In the genomic region with DNA sequence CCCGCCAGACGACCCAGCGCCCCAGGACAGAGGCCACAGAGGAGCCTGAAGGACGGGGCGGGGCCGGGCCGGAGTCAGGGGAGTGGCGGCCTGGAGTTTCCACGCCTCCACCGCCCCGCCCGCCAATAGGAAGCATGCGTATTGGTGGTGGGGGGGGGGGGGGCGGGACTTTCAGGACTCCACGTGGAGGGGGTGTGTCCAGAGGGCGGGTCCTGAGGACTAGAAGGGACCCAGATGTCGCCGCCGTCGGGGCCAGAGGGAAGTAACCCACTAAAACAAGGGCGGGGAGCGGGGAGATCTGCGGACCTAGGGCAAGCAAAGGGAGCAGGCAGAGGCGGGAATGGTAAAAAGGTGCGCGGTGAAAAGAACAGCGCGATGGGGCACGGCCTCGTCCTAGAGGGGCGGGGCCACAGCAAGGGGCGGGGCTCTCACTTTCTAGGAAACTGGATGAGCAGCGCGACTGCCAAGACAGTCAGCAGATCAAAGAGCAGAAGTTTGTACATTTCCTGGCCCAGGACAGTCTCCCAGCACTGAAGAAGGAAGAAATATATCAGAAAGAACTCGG, we compare ENCODE assay signal across 9 cellular contexts. TPM values are rescaled to one million over a fixed set of nuclear protein-coding genes. Genes with fewer than 3 reads are reported as not detected.
DNase-seq lines count a peak whose midpoint lies in the region; ATAC-seq, FAIRE-seq and TF ChIP-seq lines count a peak whose summit lies in the region.
"Had no signal": no experiment of that assay in that cellular context is flagged by ENCODE, and none has a peak within 500 bp of the region (broad histone marks: within the 10 kb centered on the region; RNA-seq: fewer than 3 reads in every experiment).

No MANE protein-coding gene starts in this region.

- H3K4me1 Mint-ChIP-seq in naive B cell, result peaks cover 44 to 71% (median 60%) of the 10 kb centered on the region in 3 donors

- no peak for FAIRE-seq in GM12891 (lab: Jason Lieb, UNC)
- FAIRE-seq: islet of Langerhans had no signal

- no peaks in the 10 kb centered on the region for H3K27me3 ChIP-seq in esophagus (ENCODE audit: control insufficient read depth in 1 of 2, insufficient read depth in 2 of 2, low read length in 2 of 2)

- 1 to 3% methylated on average over 26 to 35 of the region's 35 CpGs for WGBS in esophagus, 2 donors

- H3K27ac ChIP-seq in esophagus (ENCODE audit: low read depth in 2 of 2, low read length in 1 of 2), result peak overlapping the region; percentile 12 to 58

- ATAC-seq in naive B cell (ENCODE audit: low read depth in 2 of 2) (peak; percentile 24), HG02870 (IDR thresholded peaks at IDR 0.05; ENCODE audit: unreplicated experiment) (no peak)

- H3K36me3 ChIP-seq in esophagus (ENCODE audit: control insufficient read depth in 2 of 2, insufficient read depth in 2 of 2, low read length in 1 of 2), result peaks cover 0 to 5% of the 10 kb centered on the region in 2 donors

- peak overlapping the region in 5 of 6 donors; percentile 39 to 94 (median 63) for H3K27ac Mint-ChIP-seq in naive B cell

- no peaks in the 10 kb centered on the region for H3K36me3 Mint-ChIP-seq in naive B cell

- peak overlapping the region; percentile 80 to 95 (median 91) for H3K4me3 Mint-ChIP-seq in naive B cell

- H3K27me3 Mint-ChIP-seq in naive B cell, result peaks cover 3 to 36% (median 24%) of the 10 kb centered on the region in 3 donors

- peaks cover 0 to 3% (median 0%) of the 10 kb centered on the region in 7 donors for H3K9me3 Mint-ChIP-seq in naive B cell

- peaks cover 2 to 32% of the 10 kb centered on the region in 2 donors for H3K4me1 ChIP-seq in esophagus (ENCODE audit: control insufficient read depth in 2 of 2, insufficient read depth in 2 of 2, low read length in 1 of 2)

- H3K9me3 ChIP-seq in esophagus (ENCODE audit: control insufficient read depth in 2 of 2, insufficient read depth in 1 of 2, low read depth in 1 of 2, low read length in 1 of 2), result no peaks in the 10 kb centered on the region

- TF ChIP-seq POLR2A in GM12891 (IDR thresholded peaks at IDR 0.05; ENCODE audit: low read depth, low read length), result no peak

- H3K4me3 ChIP-seq in esophagus (ENCODE audit: low read depth in 1 of 2, low read length in 2 of 2), result peak overlapping the region; percentile 48 to 61

- DNase-seq in GM19238 (ENCODE audit: insufficient read length, low spot score), result peak; percentile 64
- DNase-seq in NOMO-1 treated with DMSO at 0.1 percent for 48 hours (lab: John Stamatoyannopoulos, UW; ENCODE audit: unreplicated experiment), result peak; percentile 95
- DNase-seq in activated CD8-positive, alpha-beta memory T cell treated with anti-CD3 and anti-CD28 coated beads, Interleukin-2, amount 50 U/mL, for 48 hours, result peak; percentile 86
- peak; percentile 84 for DNase-seq in naive B cell
- peak; percentile 67 to 74 for DNase-seq in stimulated activated CD8-positive, alpha-beta memory T cell treated with anti-CD3 and anti-CD28 coated beads, Interleukin-7, amount 100 ng/mL, for 4 hours (ENCODE audit: low read depth in 2 of 2)
- DNase-seq in GM12891 (ENCODE audit: insufficient read length, low spot score), result no peak

TF ChIP-seq in GM12891, 5 proteins besides CTCF, POLR2A, EP300 and RAD21:
- TF ChIP-seq POU2F2 (IDR thresholded peaks at IDR 0.05; ENCODE audit: low read depth, low read length) (no peak), PAX5 (IDR thresholded peaks at IDR 0.05; ENCODE audit: insufficient read depth, low read length, severe bottlenecking) (no peak), TAF1 (IDR thresholded peaks at IDR 0.05; ENCODE audit: low read depth, low read length) (no peak), SPI1 (IDR thresholded peaks at IDR 0.05; ENCODE audit: low read depth, low read length) (no peak), POLR2AphosphoS5 (IDR thresholded peaks at IDR 0.05; ENCODE audit: low read depth, low read length) (no peak)
TF ChIP-seq in GM12891: peak in this region for 0.

RNA-seq across cellular contexts. Expression of a gene that starts 2.8 kb away (rescaled TPM):
- 1 to 10 TPM; 4.9 to 7.0 TPM for polyA plus RNA-seq in esophagus
- polyA plus RNA-seq in naive B cell (ENCODE audit: low read depth in 6 of 6), result 10 to 100 TPM in 5 of 6 donors, 1 to 10 TPM in 1; 9.3 to 15.3 (median 12.0) TPM
- polyA plus RNA-seq in GM12891 (2012; ENCODE audit: low read depth, missing spikeins), result 5.9 TPM

RNA-seq across cellular contexts. Expression of a gene that starts 10.6 kb away (rescaled TPM):
- 10 to 100 TPM in 1 of 2 donors, 1 to 10 TPM in 1; 2.9 to 11.0 TPM for polyA plus RNA-seq in esophagus
- not detected for polyA plus RNA-seq in naive B cell (ENCODE audit: low read depth in 6 of 6)
- 0.68 TPM for polyA plus RNA-seq in GM12891 (2012; ENCODE audit: low read depth, missing spikeins)

RNA-seq across cellular contexts. Expression of a gene that starts 24.8 kb away (rescaled TPM):
- polyA plus RNA-seq in esophagus, result 10 to 100 TPM; 21.3 to 23.0 TPM
- 10 to 100 TPM in 1 of 6 donors, 1 to 10 TPM in 5; 2.7 to 12.9 (median 6.9) TPM for polyA plus RNA-seq in naive B cell (ENCODE audit: low read depth in 6 of 6)
- polyA plus RNA-seq in GM12891 (2012; ENCODE audit: low read depth, missing spikeins), result 24.1 TPM

RNA-seq across cellular contexts. Expression of a gene that starts 27.1 kb away (rescaled TPM):
- polyA plus RNA-seq in esophagus, result 10 to 100 TPM; 21.4 to 22.0 TPM
- 10 to 100 TPM in 4 of 6 donors, 1 to 10 TPM in 2; 7.0 to 13.5 (median 11.3) TPM for polyA plus RNA-seq in naive B cell (ENCODE audit: low read depth in 6 of 6)
- polyA plus RNA-seq in GM12891 (2012; ENCODE audit: low read depth, missing spikeins), result 29.5 TPM

RNA-seq across cellular contexts. Expression of a gene that starts 28.8 kb away (rescaled TPM):
- polyA plus RNA-seq in esophagus (10 to 100 TPM; 17.9 to 55.0 TPM), naive B cell (ENCODE audit: low read depth in 6 of 6) (10 to 100 TPM; 22.3 to 40.0 (median 32.1) TPM)
- 13.9 TPM for polyA plus RNA-seq in GM12891 (2012; ENCODE audit: low read depth, missing spikeins)
